In genomic region chr1:117366281-117366981, GRCh38 we compare ENCODE assay signal across 8 cellular contexts. TPM values are rescaled to one million over a fixed set of nuclear protein-coding genes. Genes with fewer than 3 reads are reported as not detected.
A peak's percentile ranks its signal among the peaks of the same experiment; 100 is the strongest.
DNase-seq lines count a peak whose midpoint lies in the region; ATAC-seq and TF ChIP-seq lines count a peak whose summit lies in the region.

No MANE protein-coding gene starts in this region.

- WGBS in suprapubic skin: 0% methylated on average over 8 of the region's 63 CpGs

- H2AFZ ChIP-seq in DND-41 (ENCODE audit: low read depth, low read length): peak overlapping the region; percentile 85

- H3K27me3 ChIP-seq in DND-41 (ENCODE audit: insufficient read depth, low read length, poor library complexity): no peaks in the 10 kb centered on the region
- H3K27me3 ChIP-seq in suprapubic skin: no peaks in the 10 kb centered on the region

- H3K4me1 ChIP-seq in DND-41 (ENCODE audit: insufficient read depth, low read length) (peaks cover 48% of the 10 kb centered on the region), suprapubic skin (peaks cover 50% of the 10 kb centered on the region)

- H3K4me3 ChIP-seq in DND-41 (ENCODE audit: low read depth in 1 of 2, low read length in 2 of 2): peak overlapping the region; percentile 35 to 79
- H3K4me3 ChIP-seq in suprapubic skin: peak overlapping the region; percentile 97

- peaks cover 10% of the 10 kb centered on the region; the same call in 1 of the 2 replicates for H4K20me1 ChIP-seq in DND-41 (ENCODE audit: insufficient read depth, low read length)

- in situ Hi-C loops in SK-MEL-5 (cut with HindIII; ENCODE audit: low pct_unique_long_range_greater_than_20kb, low sequenced_read_pairs): no loop called here

- H3K27ac ChIP-seq in DND-41 (ENCODE audit: low read length): peak overlapping the region; percentile 87
- peak overlapping the region; percentile 99 for H3K27ac ChIP-seq in suprapubic skin

- H3K9me3 ChIP-seq in DND-41 (ENCODE audit: insufficient read depth, low read length, severe bottlenecking) (no peaks in the 10 kb centered on the region), suprapubic skin (no peaks in the 10 kb centered on the region)

- H3K4me2 ChIP-seq in DND-41 (ENCODE audit: insufficient read depth, low read length): peak overlapping the region; percentile 97

- TF ChIP-seq CTCF in DND-41 (IDR thresholded peaks at IDR 0.05; ENCODE audit: borderline replicate concordance, extremely low read depth, low read length, poor library complexity, severe bottlenecking) (no peak), omental fat pad (IDR thresholded peaks at IDR 0.05) (no peak), suprapubic skin (IDR thresholded peaks at IDR 0.05) (no peak)

- ATAC-seq in DND-41 (ENCODE audit: insufficient read depth, low read depth) (peak; percentile 59), GM21515 (IDR thresholded peaks at IDR 0.05; ENCODE audit: unreplicated experiment) (peak; percentile 45), omental fat pad (ENCODE audit: low FRiP score) (peak; percentile 87)

- no peak for TF ChIP-seq EP300 in suprapubic skin (IDR thresholded peaks at IDR 0.05)

- H3K36me3 ChIP-seq in DND-41 (ENCODE audit: insufficient read depth, low read length) (no peaks in the 10 kb centered on the region), suprapubic skin (no peaks in the 10 kb centered on the region)

- peaks cover 45% of the 10 kb centered on the region for H3K79me2 ChIP-seq in DND-41 (ENCODE audit: insufficient read depth, low read length)

- H3K9ac ChIP-seq in DND-41 (ENCODE audit: low read depth, low read length): peak overlapping the region; percentile 86

- peak; percentile 76 for DNase-seq in DND-41
- peak; percentile 80 for DNase-seq in HuH-7.5 (ENCODE audit: low spot score)
- DNase-seq in SK-MEL-5 (ENCODE audit: low read depth, low spot score): peak; percentile 65
- peak; percentile 79 for DNase-seq in activated naive CD4-positive, alpha-beta T cell treated with anti-CD3 and anti-CD28 coated beads, Interleukin-2, amount 50 U/mL, for 16 hours
- DNase-seq in globus pallidus (ENCODE audit: low spot score): peak; percentile 82
- DNase-seq in omental fat pad (ENCODE audit: low spot score): peak; percentile 78
- DNase-seq in suprapubic skin (ENCODE audit: low spot score in 2 of 2): peak; percentile 87 to 88

- peak in 1 of 2 donors; percentile 17 for TF ChIP-seq POLR2A in suprapubic skin (IDR thresholded peaks at IDR 0.05)

RNA-seq across cellular contexts. Expression of gene MAN1A2, which starts 0.8 kb away (rescaled TPM):
- total RNA-seq in SK-MEL-5 (2014; rRNA removed; shearing (Covaris generic)): 32.3 and 32.8 TPM in 2 replicates
- polyA plus RNA-seq in SK-MEL-5 (2015; cell fraction: cytosol; rRNA removed): 12.5 and 18.6 TPM in 2 replicates
- 13.8 and 24.9 TPM in 2 replicates for polyA plus RNA-seq in SK-MEL-5 (2015; cell fraction: nucleus; rRNA removed)
- total RNA-seq in omental fat pad (10 to 100 TPM; 32.9 to 50.7 (median 42.1) TPM), suprapubic skin (10 to 100 TPM; 28.9 to 46.2 (median 35.0) TPM)

Comparison
In these comparisons a context has a peak if more than half of its experiments do, and no peak if none do; other contexts are left out.
1. Peak in every context shown above with its lines: DNase-seq, ATAC-seq, H3K4me3 ChIP-seq and H3K27ac ChIP-seq.